Comparison of ENCODE assay signal across 25 cellular contexts in genomic region chr10:76968483-76968882, GRCh38.
"Had no signal": no experiment of that assay in that cellular context is flagged by ENCODE, and none has a peak within 500 bp of the region (broad histone marks: within the 10 kb centered on the region; RNA-seq: fewer than 3 reads in every experiment).

No MANE protein-coding gene starts in this region.

- H3K4me3 ChIP-seq: left lung, lower lobe of right lung, ovary, right atrium auricular region, right lobe of liver, smooth muscle cell, stomach, testis, thyroid gland, upper lobe of right lung had no signal

- ATAC-seq: left cardiac atrium; left lung; lower lobe of right lung; natural killer cell; right lobe of liver; stimulated activated memory B cell treated with anti-CD40 and anti-IgM and Interleukin-4, amounts not matched to agents 10 μg/mL and 1 μg/mL and 100 μg/mL, for 72 hours; stimulated activated naive CD8-positive, alpha-beta T cell treated with anti-CD3 and anti-CD28 coated beads, Interleukin-15, Interleukin-2, amounts not matched to agents 100 U/mL and 50 U/mL, for 24 hours; upper lobe of right lung had no signal

- H3K4me1 ChIP-seq: left lung, right atrium auricular region, right lobe of liver, testis, thyroid gland, upper lobe of right lung had no signal

- H3K36me3 ChIP-seq: left lung, lower lobe of right lung, ovary, right atrium auricular region, right lobe of liver, thyroid gland, upper lobe of right lung had no signal

- H3K9me3 ChIP-seq: left lung, lower lobe of right lung, ovary, right atrium auricular region, right lobe of liver, stomach, testis, thyroid gland, upper lobe of right lung had no signal

- DNase-seq: hippocampal formation; kidney glomerular epithelial cell; left cardiac atrium; left lung; lower lobe of right lung; mammary epithelial cell; mesenchymal stem cell; naive B cell; natural killer cell; nephron progenitor cell; ovary; right lobe of liver; stimulated activated CD4-positive, alpha-beta T cell treated with anti-CD3 and anti-CD28 coated beads, Interleukin-1b, Interleukin-23, amount 100 ng/mL, for 48 hours; stimulated activated CD4-positive, alpha-beta T cell treated with anti-CD3 and anti-CD28 coated beads, Interleukin-2, amount 100 ng/mL, for 48 hours; stimulated activated CD4-positive, alpha-beta T cell treated with anti-CD3 and anti-CD28 coated beads, Interleukin-4, amount 100 ng/mL, for 4 hours; stimulated activated CD8-positive, alpha-beta memory T cell treated with anti-CD3 and anti-CD28 coated beads, Interleukin-4, amount 100 ng/mL, for 48 hours; stimulated activated naive CD8-positive, alpha-beta T cell treated with anti-CD3 and anti-CD28 coated beads, Interleukin-15, Interleukin-2, amounts not matched to agents 100 U/mL and 50 U/mL, for 24 hours; stomach; testis; thyroid gland; trophoblast cell; upper lobe of right lung had no signal

- H3K27ac ChIP-seq: left lung, lower lobe of right lung, ovary, right atrium auricular region, right lobe of liver, stomach, testis, thyroid gland, upper lobe of right lung had no signal

- H3K27me3 ChIP-seq: left lung, ovary, right atrium auricular region, right lobe of liver, stomach, testis, thyroid gland, upper lobe of right lung had no signal
